Comparison of ENCODE assay signal across 9 cellular contexts in genomic region chr10:97454330-97455036, GRCh38. TPM values are rescaled to one million over a fixed set of nuclear protein-coding genes. Genes with fewer than 3 reads are reported as not detected.
DNase-seq lines count a peak whose midpoint lies in the region; ATAC-seq and TF ChIP-seq lines count a peak whose summit lies in the region.
"Had no signal": no experiment of that assay in that cellular context is flagged by ENCODE, and none has a peak within 500 bp of the region (broad histone marks: within the 10 kb centered on the region; RNA-seq: fewer than 3 reads in every experiment).

No MANE protein-coding gene starts in this region.

- intact Hi-C loops in esophagus squamous epithelium (cut with DNase I): no loop called here

- H3K4me3 ChIP-seq in GM23248: no peak overlapping the region
- H3K4me3 ChIP-seq in effector memory CD4-positive, alpha-beta T cell (ENCODE audit: insufficient read depth, low read depth, low read length, poor library complexity, severe bottlenecking): no peak overlapping the region
- no peak overlapping the region for H3K4me3 ChIP-seq in neural progenitor cell
- H3K4me3 ChIP-seq in esophagus squamous epithelium: no peak overlapping the region
- H3K4me3 ChIP-seq in BE2C (ENCODE audit: low read depth, low read length): no peak overlapping the region

- no peaks in the 10 kb centered on the region for H3K9me3 Mint-ChIP-seq in neural progenitor cell

- H3K4me2 ChIP-seq in GM23248 (ENCODE audit: unreplicated experiment) (no peak overlapping the region), neural progenitor cell (no peak overlapping the region)

- H3K27me3 ChIP-seq in GM23248 (replicated peaks; ENCODE audit: insufficient read depth): no peaks in the 10 kb centered on the region
- H3K27me3 ChIP-seq in effector memory CD4-positive, alpha-beta T cell (replicated peaks; ENCODE audit: control insufficient read depth, insufficient read depth, low read length, poor library complexity, severe bottlenecking): no peaks in the 10 kb centered on the region
- H3K27me3 ChIP-seq in neural progenitor cell: no peaks in the 10 kb centered on the region
- H3K27me3 ChIP-seq in esophagus squamous epithelium: no peaks in the 10 kb centered on the region
- no peaks in the 10 kb centered on the region for H3K27me3 ChIP-seq in BE2C

- H3K36me3 ChIP-seq in GM23248 (ENCODE audit: low read depth): peaks cover 55% of the 10 kb centered on the region
- H3K36me3 ChIP-seq in effector memory CD4-positive, alpha-beta T cell (ENCODE audit: control insufficient read depth, insufficient read depth, low read length): peaks cover 40% of the 10 kb centered on the region
- H3K36me3 ChIP-seq in neural progenitor cell: no peaks in the 10 kb centered on the region
- peaks cover 16 to 87% (median 34%) of the 10 kb centered on the region in 3 donors for H3K36me3 ChIP-seq in esophagus squamous epithelium
- peaks cover 63% of the 10 kb centered on the region for H3K36me3 ChIP-seq in BE2C

- DNase-seq in GM23248 (peak; percentile 58), neural progenitor cell (ENCODE audit: low spot score) (no peak), esophagus squamous epithelium (lab: John Stamatoyannopoulos, UW) (no peak), ecto neural progenitor cell (ENCODE audit: low spot score) (no peak), BE2C (no peak)
- DNase-seq in activated CD4-positive, alpha-beta T cell treated with anti-CD3 and anti-CD28 coated beads, Interleukin-2, amount 50 U/mL, for 4 hours: peak; percentile 19 to 35
- DNase-seq in effector memory CD4-positive, alpha-beta T cell: no peak
- DNase-seq: Kasumi-1 had no signal

- no peak for ATAC-seq in GM21528 (IDR thresholded peaks at IDR 0.05; ENCODE audit: low FRiP score, unreplicated experiment)

- H2AFZ ChIP-seq in GM23248: no peak overlapping the region
- no peak overlapping the region for H2AFZ ChIP-seq in neural progenitor cell (replicated peaks)

- peaks cover 42% of the 10 kb centered on the region for H3K36me3 Mint-ChIP-seq in neural progenitor cell

- H3F3A ChIP-seq in GM23248 (ENCODE audit: insufficient read depth) (peaks cover 37% of the 10 kb centered on the region), neural progenitor cell (ENCODE audit: low read depth) (peaks cover 16% of the 10 kb centered on the region)

- in situ Hi-C loops in GM23248 (cut with MboI): no loop called here

- H4K20me1 ChIP-seq in GM23248 (ENCODE audit: insufficient read depth) (no peaks in the 10 kb centered on the region), neural progenitor cell (ENCODE audit: low read depth) (peaks cover 30% of the 10 kb centered on the region)

- TF ChIP-seq POLR2A in esophagus squamous epithelium (IDR thresholded peaks at IDR 0.05): no peak

- TF ChIP-seq CTCF in neural progenitor cell (IDR thresholded peaks at IDR 0.05): no peak
- TF ChIP-seq CTCF in esophagus squamous epithelium (IDR thresholded peaks at IDR 0.05): no peak
- TF ChIP-seq CTCF in BE2C (IDR thresholded peaks at IDR 0.05; ENCODE audit: low read depth, low read length): no peak

- H3K4me1 Mint-ChIP-seq in neural progenitor cell: peaks cover 9% of the 10 kb centered on the region

- H3K27ac Mint-ChIP-seq in neural progenitor cell: peak overlapping the region; percentile 46

- no peaks in the 10 kb centered on the region for H3K9me2 ChIP-seq in GM23248 (ENCODE audit: insufficient read depth)

- H3K4me1 ChIP-seq in GM23248 (ENCODE audit: insufficient read depth) (0 out of 2 replicates have a peak, but pooled peaks cover 7% of the 10 kb centered on the region), neural progenitor cell (peaks cover 5% of the 10 kb centered on the region), esophagus squamous epithelium (peaks cover 0 to 44% (median 10%) of the 10 kb centered on the region in 3 donors), BE2C (peaks cover 3% of the 10 kb centered on the region; the same call in 1 of the 2 replicates)
- no peaks in the 10 kb centered on the region for H3K4me1 ChIP-seq in effector memory CD4-positive, alpha-beta T cell (ENCODE audit: control insufficient read depth, insufficient read depth, low read length, poor library complexity, severe bottlenecking)

- no peak overlapping the region for H3K9ac ChIP-seq in GM23248
- H3K9ac ChIP-seq in neural progenitor cell: peak overlapping the region; percentile 8

- H3K4me3 Mint-ChIP-seq in neural progenitor cell: no peak overlapping the region

- 57 to 65% methylated on average over 3 of the region's 3 CpGs for WGBS in GM23248 (ENCODE audit: low coverage in 1 of 2, low lambda C conversion rate in 2 of 2, missing lambda C conversion rate in 2 of 2), 2 experiments
- WGBS in esophagus squamous epithelium, 2 donors: 33 to 57% methylated on average over 1 to 3 of the region's 3 CpGs

- H3K27me3 Mint-ChIP-seq in neural progenitor cell (ENCODE audit: insufficient read depth, low read depth): peaks cover 7% of the 10 kb centered on the region

- H3K9me3 ChIP-seq in GM23248 (ENCODE audit: low read depth) (no peaks in the 10 kb centered on the region), neural progenitor cell (ENCODE audit: low read depth) (no peaks in the 10 kb centered on the region), esophagus squamous epithelium (no peaks in the 10 kb centered on the region), BE2C (no peaks in the 10 kb centered on the region)
- H3K9me3 ChIP-seq in effector memory CD4-positive, alpha-beta T cell (ENCODE audit: control insufficient read depth, low read length): no peaks in the 10 kb centered on the region

- H3K27ac ChIP-seq in GM23248 (no peak overlapping the region), neural progenitor cell (no peak overlapping the region), esophagus squamous epithelium (peak overlapping the region in 1 of 4 donors; percentile 45)
- H3K27ac ChIP-seq in effector memory CD4-positive, alpha-beta T cell (ENCODE audit: insufficient read depth, low read length, poor library complexity, severe bottlenecking): peak overlapping the region; percentile 7

- H3K79me2 ChIP-seq in GM23248 (ENCODE audit: insufficient read depth) (peaks cover 60% of the 10 kb centered on the region), neural progenitor cell (ENCODE audit: low read depth) (peaks cover 14% of the 10 kb centered on the region)

RNA-seq across cellular contexts. Expression of gene ZDHHC16, which starts 8.5 kb away (rescaled TPM):
- 64.1 and 69.1 TPM in 2 replicates for total RNA-seq in GM23248 (2014; rRNA removed; shearing (Covaris generic))
- polyA plus RNA-seq in GM23248 (2016; fragmentation: Nextera tagmentation; extraction: Ambion mirVana): 68.2 and 70.1 TPM in 2 replicates
- total RNA-seq in neural progenitor cell (ENCODE audit: low replicate concordance) (15.2 and 39.4 TPM in 2 replicates), esophagus squamous epithelium (10 to 100 TPM; 17.0 to 36.9 (median 28.2) TPM)
- polyA plus RNA-seq in BE2C (2012; ENCODE audit: insufficient read depth, insufficient read length, low read depth): 18.8 TPM

RNA-seq across cellular contexts. Expression of gene EXOSC1, which starts 8.7 kb away (rescaled TPM):
- total RNA-seq in GM23248 (2014; rRNA removed; shearing (Covaris generic)): 22.1 and 46.8 TPM in 2 replicates
- polyA plus RNA-seq in GM23248 (2016; fragmentation: Nextera tagmentation; extraction: Ambion mirVana): 54.7 and 56.6 TPM in 2 replicates
- 48.7 and 72.6 TPM in 2 replicates for total RNA-seq in neural progenitor cell (ENCODE audit: low replicate concordance)
- 10 to 100 TPM; 12.4 to 44.8 (median 24.7) TPM for total RNA-seq in esophagus squamous epithelium
- polyA plus RNA-seq in BE2C (2012; ENCODE audit: insufficient read depth, insufficient read length, low read depth): 69.9 TPM

RNA-seq across cellular contexts. Expression of gene PGAM1, which starts 28.5 kb away (rescaled TPM):
- total RNA-seq in GM23248 (2014; rRNA removed; shearing (Covaris generic)): 1,144 and 1,237 TPM in 2 replicates
- polyA plus RNA-seq in GM23248 (2016; fragmentation: Nextera tagmentation; extraction: Ambion mirVana): 879 and 921 TPM in 2 replicates
- total RNA-seq in neural progenitor cell (ENCODE audit: low replicate concordance): 887 and 1,352 TPM in 2 replicates
- total RNA-seq in esophagus squamous epithelium: 100 to 1,000 TPM; 310 to 700 (median 514) TPM
- polyA plus RNA-seq in BE2C (2012; ENCODE audit: insufficient read depth, insufficient read length, low read depth): 409 TPM

RNA-seq across cellular contexts. Expression of gene MMS19, which starts 43.7 kb away (rescaled TPM):
- total RNA-seq in GM23248 (2014; rRNA removed; shearing (Covaris generic)): 89.7 and 116 TPM in 2 replicates
- 40.0 and 40.6 TPM in 2 replicates for polyA plus RNA-seq in GM23248 (2016; fragmentation: Nextera tagmentation; extraction: Ambion mirVana)
- total RNA-seq in neural progenitor cell (ENCODE audit: low replicate concordance): 127 and 216 TPM in 2 replicates
- total RNA-seq in esophagus squamous epithelium: 10 to 100 TPM; 57.7 to 93.3 (median 65.1) TPM
- polyA plus RNA-seq in BE2C (2012; ENCODE audit: insufficient read depth, insufficient read length, low read depth): 102 TPM

RNA-seq across cellular contexts. Expression of gene UBTD1, which starts 44.2 kb away (rescaled TPM):
- 16.2 and 20.8 TPM in 2 replicates for total RNA-seq in GM23248 (2014; rRNA removed; shearing (Covaris generic))
- 27.2 and 29.8 TPM in 2 replicates for polyA plus RNA-seq in GM23248 (2016; fragmentation: Nextera tagmentation; extraction: Ambion mirVana)
- 4.7 and 15.7 TPM in 2 replicates for total RNA-seq in neural progenitor cell (ENCODE audit: low replicate concordance)
- 1 to 10 TPM; 4.3 to 8.5 (median 5.8) TPM for total RNA-seq in esophagus squamous epithelium
- polyA plus RNA-seq in BE2C (2012; ENCODE audit: insufficient read depth, insufficient read length, low read depth): 5.9 TPM

Comparison
In these comparisons a context has a peak if more than half of its experiments do, and no peak if none do; other contexts are left out.
1. DNase-seq: peak in GM23248 (single experiment) and activated CD4-positive, alpha-beta T cell treated with anti-CD3 and anti-CD28 coated beads, Interleukin-2, amount 50 U/mL, for 4 hours (2 of 2); none in effector memory CD4-positive, alpha-beta T cell (0 of 3), neural progenitor cell (single experiment), esophagus squamous epithelium (single experiment), ecto neural progenitor cell (single experiment) and BE2C (single experiment).